In genomic region chr1:226407199-226407496, GRCh38 we compare ENCODE assay signal across 8 cellular contexts. TPM values are rescaled to one million over a fixed set of nuclear protein-coding genes. Genes with fewer than 3 reads are reported as not detected.
DNase-seq lines count a peak whose midpoint lies in the region; ATAC-seq and TF ChIP-seq lines count a peak whose summit lies in the region.

No MANE protein-coding gene starts in this region.

- H3K9me3 Mint-ChIP-seq in activated CD8-positive, alpha-beta memory T cell treated with anti-CD3 and anti-CD28 coated beads, Interleukin-2, amount 10 ng/mL, durations not matched to agents 7 days and 5 days (ENCODE audit: low read depth), result no peaks in the 10 kb centered on the region
- H3K9me3 Mint-ChIP-seq in activated naive CD8-positive, alpha-beta T cell treated with anti-CD3 and anti-CD28 coated beads, Interleukin-2, amount 50 U/mL, for 24 hours, result no peaks in the 10 kb centered on the region

- no peaks in the 10 kb centered on the region for H3K36me3 ChIP-seq in transverse colon

- peaks cover 34% of the 10 kb centered on the region for H3K4me1 Mint-ChIP-seq in activated CD8-positive, alpha-beta memory T cell treated with anti-CD3 and anti-CD28 coated beads, Interleukin-2, amount 10 ng/mL, durations not matched to agents 7 days and 5 days
- H3K4me1 Mint-ChIP-seq in activated naive CD8-positive, alpha-beta T cell treated with anti-CD3 and anti-CD28 coated beads, Interleukin-2, amount 50 U/mL, for 24 hours, result peaks cover 45% of the 10 kb centered on the region

- H3K4me3 Mint-ChIP-seq in activated CD8-positive, alpha-beta memory T cell treated with anti-CD3 and anti-CD28 coated beads, Interleukin-2, amount 10 ng/mL, durations not matched to agents 7 days and 5 days, result peak overlapping the region; percentile 99
- peak overlapping the region; percentile 95 for H3K4me3 Mint-ChIP-seq in activated naive CD8-positive, alpha-beta T cell treated with anti-CD3 and anti-CD28 coated beads, Interleukin-2, amount 50 U/mL, for 24 hours

- no peak for TF ChIP-seq CTCF in lower leg skin (IDR thresholded peaks at IDR 0.05)
- no peak for TF ChIP-seq CTCF in transverse colon (IDR thresholded peaks at IDR 0.05)

- peaks cover 7% of the 10 kb centered on the region for H3K36me3 Mint-ChIP-seq in activated CD8-positive, alpha-beta memory T cell treated with anti-CD3 and anti-CD28 coated beads, Interleukin-2, amount 10 ng/mL, durations not matched to agents 7 days and 5 days
- H3K36me3 Mint-ChIP-seq in activated naive CD8-positive, alpha-beta T cell treated with anti-CD3 and anti-CD28 coated beads, Interleukin-2, amount 50 U/mL, for 24 hours (ENCODE audit: low read depth), result peaks cover 18% of the 10 kb centered on the region

- H3K4me3 ChIP-seq in lower leg skin (ENCODE audit: low read depth, poor library complexity, severe bottlenecking) (peak overlapping the region; percentile 86), transverse colon (peak overlapping the region; percentile 58 to 90 (median 76))

- H3K27me3 ChIP-seq in transverse colon, result no peaks in the 10 kb centered on the region

- TF ChIP-seq EP300 in transverse colon (IDR thresholded peaks at IDR 0.05; ENCODE audit: low read depth), result no peak

- no peaks in the 10 kb centered on the region for H3K9me3 ChIP-seq in transverse colon

- TF ChIP-seq POLR2A in lower leg skin (IDR thresholded peaks at IDR 0.05) (no peak), transverse colon (IDR thresholded peaks at IDR 0.05) (no peak)

- peak overlapping the region; percentile 97 for H3K27ac Mint-ChIP-seq in activated CD8-positive, alpha-beta memory T cell treated with anti-CD3 and anti-CD28 coated beads, Interleukin-2, amount 10 ng/mL, durations not matched to agents 7 days and 5 days
- H3K27ac Mint-ChIP-seq in activated naive CD8-positive, alpha-beta T cell treated with anti-CD3 and anti-CD28 coated beads, Interleukin-2, amount 50 U/mL, for 24 hours, result peak overlapping the region; percentile 94

- no peak for ATAC-seq in activated CD8-positive, alpha-beta memory T cell treated with anti-CD3 and anti-CD28 coated beads, Interleukin-2, amount 10 ng/mL, durations not matched to agents 7 days and 5 days
- no peak for ATAC-seq in activated naive CD8-positive, alpha-beta T cell treated with anti-CD3 and anti-CD28 coated beads, Interleukin-2, amount 50 U/mL, for 24 hours
- no peak for ATAC-seq in GM21717 (IDR thresholded peaks at IDR 0.05; ENCODE audit: unreplicated experiment)
- no peak for ATAC-seq in GM19463 (IDR thresholded peaks at IDR 0.05; ENCODE audit: unreplicated experiment)

- 1% methylated on average over 4 of the region's 4 CpGs for WGBS in lower leg skin, 2 donors
- 0 to 4% methylated on average over 4 of the region's 4 CpGs for WGBS in transverse colon (ENCODE audit: low coverage in 1 of 2), 2 donors

- peaks cover 4% of the 10 kb centered on the region for H3K27me3 Mint-ChIP-seq in activated CD8-positive, alpha-beta memory T cell treated with anti-CD3 and anti-CD28 coated beads, Interleukin-2, amount 10 ng/mL, durations not matched to agents 7 days and 5 days
- no peaks in the 10 kb centered on the region for H3K27me3 Mint-ChIP-seq in activated naive CD8-positive, alpha-beta T cell treated with anti-CD3 and anti-CD28 coated beads, Interleukin-2, amount 50 U/mL, for 24 hours

- in situ Hi-C loops in transverse colon (cut with MboI; ENCODE audit: low pct_ligation_motif_present in 1 of 4, low pct_unique_long_range_greater_than_20kb in 1 of 4, low sequenced_read_pairs in 3 of 4), result loop anchor here in 3 of 4 donors (25.0 kb wide), 2 partner anchors 205 to 430 kb away; no protein-coding TSS in a partner anchor

- intact Hi-C loops in lower leg skin (cut with DNase I; ENCODE audit: low total_unique reads), result no loop called here
- intact Hi-C loops in transverse colon (cut with DNase I; ENCODE audit: low total_unique reads), result no loop called here

- peaks cover 17 to 50% (median 35%) of the 10 kb centered on the region in 4 donors for H3K4me1 ChIP-seq in transverse colon

- no peak for DNase-seq in activated CD8-positive, alpha-beta memory T cell treated with anti-CD3 and anti-CD28 coated beads, Interleukin-2, amount 10 ng/mL, durations not matched to agents 7 days and 5 days
- DNase-seq in activated CD8-positive, alpha-beta memory T cell treated with anti-CD3 and anti-CD28 coated beads, Interleukin-2, amount 50 U/mL, for 4 hours, result no peak
- DNase-seq in activated naive CD8-positive, alpha-beta T cell treated with anti-CD3 and anti-CD28 coated beads, Interleukin-2, amount 50 U/mL, for 24 hours, result no peak
- DNase-seq in lower leg skin (ENCODE audit: low spot score in 2 of 2) (no peak), transverse colon (no peak), retina (no peak)

- H3K27ac ChIP-seq in transverse colon, result peak overlapping the region; percentile 85 to 95 (median 92)

- CTCF ChIA-PET in activated CD8-positive, alpha-beta memory T cell treated with anti-CD3 and anti-CD28 coated beads, Interleukin-2, amount 10 ng/mL, durations not matched to agents 7 days and 5 days (lab: Charles Lee), result interaction anchor here (0.7 to 6.6 kb wide), 28 partner anchors 9 to 412 kb away, joined by 3 to 76 read pairs (median 4); partner anchors contain the start of gene LIN9

RNA-seq across cellular contexts. Expression of gene PARP1, which starts 0.7 kb away (rescaled TPM):
- total RNA-seq in activated CD8-positive, alpha-beta memory T cell treated with anti-CD3 and anti-CD28 coated beads, Interleukin-2, amount 10 ng/mL, durations not matched to agents 7 days and 5 days, result 100 to 1,000 TPM; 185 to 207 TPM
- total RNA-seq in lower leg skin (10 to 100 TPM; 30.9 to 65.1 (median 48.2) TPM), transverse colon (10 to 100 TPM; 23.2 to 74.4 (median 38.0) TPM)
